In genomic region chr19:3606690-3607289, GRCh38 we compare ENCODE assay signal across 7 cellular contexts. TPM values are rescaled to one million over a fixed set of nuclear protein-coding genes. Genes with fewer than 3 reads are reported as not detected.
DNase-seq lines count a peak whose midpoint lies in the region; ATAC-seq and TF ChIP-seq lines count a peak whose summit lies in the region.

Gene TBXA2R (minus strand): TSS chr19:3606875. CDS start chr19:3600634, 6,241 bp downstream.

- H3K4me1 ChIP-seq in NT2/D1 (ENCODE audit: insufficient read depth, insufficient read length) (peaks cover 13% of the 10 kb centered on the region), rectal smooth muscle tissue (ENCODE audit: control insufficient read depth, insufficient read depth, low read length) (no peaks in the 10 kb centered on the region)

- peaks cover 25% of the 10 kb centered on the region for H3K36me3 ChIP-seq in NT2/D1 (ENCODE audit: insufficient read depth, insufficient read length, low read length)
- peaks cover 6% of the 10 kb centered on the region for H3K36me3 ChIP-seq in rectal smooth muscle tissue (ENCODE audit: control insufficient read depth, insufficient read depth, low read length)

- H3K36me3 Mint-ChIP-seq in activated naive CD8-positive, alpha-beta T cell treated with anti-CD3 and anti-CD28 coated beads, Interleukin-2, amount 10 ng/mL, durations not matched to agents 7 days and 5 days, result peaks cover under 1% of the 10 kb centered on the region

- no peaks in the 10 kb centered on the region for H3K27me3 Mint-ChIP-seq in activated naive CD8-positive, alpha-beta T cell treated with anti-CD3 and anti-CD28 coated beads, Interleukin-2, amount 10 ng/mL, durations not matched to agents 7 days and 5 days

- intact Hi-C loops in cardiac septum (cut with DNase I), result no loop called here

- no peaks in the 10 kb centered on the region for H3K9me3 ChIP-seq in NT2/D1 (ENCODE audit: insufficient read depth, low read length)

- H3K4me1 Mint-ChIP-seq in activated naive CD8-positive, alpha-beta T cell treated with anti-CD3 and anti-CD28 coated beads, Interleukin-2, amount 10 ng/mL, durations not matched to agents 7 days and 5 days, result peaks cover 10% of the 10 kb centered on the region

- H3K27ac Mint-ChIP-seq in activated naive CD8-positive, alpha-beta T cell treated with anti-CD3 and anti-CD28 coated beads, Interleukin-2, amount 10 ng/mL, durations not matched to agents 7 days and 5 days, result no peak within 1 kb of the TSS

- H3K4me3 ChIP-seq in GM12875 (ENCODE audit: low read depth, low read length), result peak within 1 kb of the TSS; percentile 32
- peak within 1 kb of the TSS; percentile 64 for H3K4me3 ChIP-seq in NT2/D1 (ENCODE audit: insufficient read length, low read depth)
- peak within 1 kb of the TSS; percentile 68 for H3K4me3 ChIP-seq in rectal smooth muscle tissue (ENCODE audit: low read length)

- H3K9ac ChIP-seq in NT2/D1 (ENCODE audit: insufficient read length, low read depth), result peak within 1 kb of the TSS; percentile 74
- H3K9ac ChIP-seq in rectal smooth muscle tissue (ENCODE audit: low read length), result peak within 1 kb of the TSS; percentile 6

- DNase-seq in NT2/D1 (ENCODE audit: low read depth, low spot score) (no peak), cardiac septum (ENCODE audit: low spot score) (peak; percentile 88), NCI-H526 treated with DMSO at 0.1 percent for 48 hours (lab: John Stamatoyannopoulos, UW) (no peak), H4 (ENCODE audit: low spot score) (no peak)
- peak; percentile 77 for DNase-seq in activated naive CD8-positive, alpha-beta T cell treated with anti-CD3 and anti-CD28 coated beads, Interleukin-2, amount 10 ng/mL, durations not matched to agents 7 days and 5 days

- H3K9me3 Mint-ChIP-seq in activated naive CD8-positive, alpha-beta T cell treated with anti-CD3 and anti-CD28 coated beads, Interleukin-2, amount 10 ng/mL, durations not matched to agents 7 days and 5 days, result no peaks in the 10 kb centered on the region

- POLR2A ChIA-PET in activated naive CD8-positive, alpha-beta T cell treated with anti-CD3 and anti-CD28 coated beads, Interleukin-2, amount 10 ng/mL, durations not matched to agents 7 days and 5 days (lab: Charles Lee), result no interaction called here

- peak; percentile 24 for ATAC-seq in activated naive CD8-positive, alpha-beta T cell treated with anti-CD3 and anti-CD28 coated beads, Interleukin-2, amount 10 ng/mL, durations not matched to agents 7 days and 5 days (ENCODE audit: low read depth)

- TF ChIP-seq CTCF in GM12875 (IDR thresholded peaks at IDR 0.05; ENCODE audit: borderline replicate concordance, insufficient read depth, low read depth, low read length), result no peak

- peak within 1 kb of the TSS; percentile 43 for H3K4me3 Mint-ChIP-seq in activated naive CD8-positive, alpha-beta T cell treated with anti-CD3 and anti-CD28 coated beads, Interleukin-2, amount 10 ng/mL, durations not matched to agents 7 days and 5 days

- H3K27me3 ChIP-seq in NT2/D1 (ENCODE audit: insufficient read depth, insufficient read length) (peaks cover 18% of the 10 kb centered on the region), rectal smooth muscle tissue (ENCODE audit: control insufficient read depth, insufficient read depth, low read length) (no peaks in the 10 kb centered on the region)

- peak within 1 kb of the TSS; percentile 64 for H3K27ac ChIP-seq in rectal smooth muscle tissue (ENCODE audit: low read depth, low read length)

RNA-seq across cellular contexts. Expression of gene TBXA2R, which starts in this region (rescaled TPM):
- 1 to 10 TPM; 1.7 to 2.1 TPM for total RNA-seq in activated naive CD8-positive, alpha-beta T cell treated with anti-CD3 and anti-CD28 coated beads, Interleukin-2, amount 10 ng/mL, durations not matched to agents 7 days and 5 days
- 1.9 TPM for total RNA-seq in cardiac septum
- total RNA-seq in H4 (2014; rRNA removed; shearing (Covaris generic)), result 1.6 TPM in 1 of 2 replicates, not detected in the other

Comparison
In these comparisons a context has a peak if more than half of its experiments do, and no peak if none do; other contexts are left out.
1. DNase-seq: peak in activated naive CD8-positive, alpha-beta T cell treated with anti-CD3 and anti-CD28 coated beads, Interleukin-2, amount 10 ng/mL, durations not matched to agents 7 days and 5 days (single experiment) and cardiac septum (single experiment); none in NT2/D1 (single experiment), NCI-H526 treated with DMSO at 0.1 percent for 48 hours (single experiment) and H4 (single experiment).
2. Peak in every context shown above with its lines, with median percentiles within 50 percentile points of each other: H3K4me3 ChIP-seq.